ENCODE assay signal across 36 cellular contexts in genomic region chr12:120144215-120144614, GRCh38.
"Had no signal": no experiment of that assay in that cellular context is flagged by ENCODE, and none has a peak within 500 bp of the region (broad histone marks: within the 10 kb centered on the region; RNA-seq: fewer than 3 reads in every experiment).

No MANE protein-coding gene starts in this region.

- H3K27ac ChIP-seq: adrenal gland, cardiac muscle cell, VCaP had no signal

- H3K27me3 Mint-ChIP-seq: activated B cell treated with CpG ODN at 0.5 μM for 24 hours; activated CD4-positive, alpha-beta memory T cell treated with anti-CD3 and anti-CD28 coated beads, Interleukin-2, amount 10 ng/mL, durations not matched to agents 7 days and 5 days; activated CD4-positive, alpha-beta T cell treated with anti-CD3 and anti-CD28 coated beads, Interleukin-2, amount 10 ng/mL, durations not matched to agents 7 days and 5 days; activated naive CD8-positive, alpha-beta T cell treated with anti-CD3 and anti-CD28 coated beads for 36 hours; activated T-helper 17 cell treated with anti-CD3 and anti-CD28 coated beads, Interleukin-2, amount 50 U/mL, for 72 hours; central memory CD8-positive, alpha-beta T cell had no signal

- H3K4me1 ChIP-seq: adrenal gland had no signal

- H3K9me3 ChIP-seq: adrenal gland had no signal

- H3K9me3 Mint-ChIP-seq: activated B cell treated with CpG ODN at 0.5 μM for 24 hours; activated CD4-positive, alpha-beta memory T cell treated with anti-CD3 and anti-CD28 coated beads, Interleukin-2, amount 10 ng/mL, durations not matched to agents 7 days and 5 days; activated CD4-positive, alpha-beta T cell treated with anti-CD3 and anti-CD28 coated beads, Interleukin-2, amount 10 ng/mL, durations not matched to agents 7 days and 5 days; activated naive CD4-positive, alpha-beta T cell treated with anti-CD3 and anti-CD28 coated beads for 36 hours; activated naive CD4-positive, alpha-beta T cell treated with anti-CD3 and anti-CD28 coated beads, Interleukin-2, amount 50 U/mL, for 72 hours; activated naive CD8-positive, alpha-beta T cell treated with anti-CD3 and anti-CD28 coated beads for 36 hours; activated T-cell treated with anti-CD3 and anti-CD28 coated beads, Interleukin-2, amount 50 U/mL, for 4 hours; activated T-cell treated with anti-CD3 and anti-CD28 coated beads, Interleukin-2, amount 50 U/mL, for 72 hours; activated T-helper 1 cell treated with anti-CD3 and anti-CD28 coated beads, Interleukin-12 subunit alpha, Interleukin-12 subunit beta, Interleukin-2, Interleukin-4 antibody, amounts not matched to agents 30 ng/mL and 10 ng/mL and 1 ng/mL, durations not matched to agents 14 hours and 24 hours and 36 hours; activated T-helper 17 cell treated with anti-CD3 and anti-CD28 coated beads, Interleukin-2, amount 50 U/mL, for 72 hours; brain; central memory CD8-positive, alpha-beta T cell; T-helper 1 cell treated with Interleukin-12 subunit alpha and Interleukin-12 subunit beta and Interleukin-4 antibody, amounts not matched to agents 30 μg/mL and 1 μg/mL, for 36 hours; T-helper 2 cell treated with Interferon-gamma antibody and Interleukin-4, amounts not matched to agents 5 μg/mL and 100 μg/mL, for 36 hours had no signal

- FAIRE-seq: bronchial epithelial cell, TTC549 had no signal

- H3K4me1 Mint-ChIP-seq: activated B cell treated with CpG ODN at 0.5 μM for 24 hours; activated CD4-positive, alpha-beta memory T cell treated with anti-CD3 and anti-CD28 coated beads, Interleukin-2, amount 10 ng/mL, durations not matched to agents 7 days and 5 days; activated CD4-positive, alpha-beta T cell treated with anti-CD3 and anti-CD28 coated beads, Interleukin-2, amount 10 ng/mL, durations not matched to agents 7 days and 5 days; activated T-helper 17 cell treated with anti-CD3 and anti-CD28 coated beads, Interleukin-2, amount 50 U/mL, for 72 hours; brain; central memory CD8-positive, alpha-beta T cell had no signal

- DNase-seq: activated B cell treated with CpG ODN at 0.5 μM for 24 hours; activated CD4-positive, alpha-beta memory T cell treated with anti-CD3 and anti-CD28 coated beads, Interleukin-2, amount 10 ng/mL, durations not matched to agents 7 days and 5 days; activated CD4-positive, alpha-beta T cell treated with anti-CD3 and anti-CD28 coated beads for 48 hours; activated CD4-positive, alpha-beta T cell treated with anti-CD3 and anti-CD28 coated beads, Interleukin-2, amount 10 ng/mL, durations not matched to agents 7 days and 5 days; activated CD4-positive, alpha-beta T cell treated with anti-CD3 and anti-CD28 coated beads, Interleukin-2, amount 50 U/mL, for 48 hours; activated CD4-positive, CD25-positive, alpha-beta regulatory T cell treated with anti-CD3 and anti-CD28 coated beads, Interleukin-2, amount 50 U/mL, for 72 hours; activated CD8-positive, alpha-beta memory T cell treated with anti-CD3 and anti-CD28 coated beads, Interleukin-2, amount 50 U/mL, for 4 hours; activated effector memory CD4-positive, alpha-beta T cell treated with anti-CD3 and anti-CD28 coated beads, Interleukin-2, amount 50 U/mL, for 16 hours; activated gamma-delta T cell treated with Interleukin-2 at 50 U/mL for 16 hours; activated naive CD4-positive, alpha-beta T cell; activated naive CD4-positive, alpha-beta T cell treated with anti-CD3 and anti-CD28 coated beads for 36 hours; activated naive CD4-positive, alpha-beta T cell treated with anti-CD3 and anti-CD28 coated beads, Interleukin-2, amount 50 U/mL, for 16 hours; activated naive CD8-positive, alpha-beta T cell treated with anti-CD3 and anti-CD28 coated beads for 36 hours; activated T-cell treated with anti-CD3 and anti-CD28 coated beads for 4 hours; activated T-cell treated with anti-CD3 and anti-CD28 coated beads, Interleukin-2, amount 50 U/mL, for 1 hour; activated T-cell treated with anti-CD3 and anti-CD28 coated beads, Interleukin-2, amount 50 U/mL, for 4 hours; activated T-cell treated with anti-CD3 and anti-CD28 coated beads, Interleukin-2, amount 50 U/mL, for 72 hours; adrenal gland; amniotic stem cell; aorta; caudate nucleus; cerebellar nuclear complex; T-helper 1 cell; T-helper 2 cell; T-helper 9 cell had no signal

- H3K27ac Mint-ChIP-seq: activated B cell treated with CpG ODN at 0.5 μM for 24 hours; activated CD4-positive, alpha-beta memory T cell treated with anti-CD3 and anti-CD28 coated beads, Interleukin-2, amount 10 ng/mL, durations not matched to agents 7 days and 5 days; activated CD4-positive, alpha-beta T cell treated with anti-CD3 and anti-CD28 coated beads, Interleukin-2, amount 10 ng/mL, durations not matched to agents 7 days and 5 days; activated naive CD4-positive, alpha-beta T cell treated with anti-CD3 and anti-CD28 coated beads for 36 hours; activated naive CD4-positive, alpha-beta T cell treated with anti-CD3 and anti-CD28 coated beads, Interleukin-2, amount 50 U/mL, for 72 hours; activated naive CD8-positive, alpha-beta T cell treated with anti-CD3 and anti-CD28 coated beads for 36 hours; activated T-cell treated with anti-CD3 and anti-CD28 coated beads, Interleukin-2, amount 50 U/mL, for 72 hours; activated T-helper 1 cell treated with anti-CD3 and anti-CD28 coated beads, Interleukin-12 subunit alpha, Interleukin-12 subunit beta, Interleukin-2, Interleukin-4 antibody, amounts not matched to agents 30 ng/mL and 10 ng/mL and 1 ng/mL, durations not matched to agents 14 hours and 24 hours and 36 hours; activated T-helper 17 cell treated with anti-CD3 and anti-CD28 coated beads, Interleukin-2, amount 50 U/mL, for 72 hours; brain; T-helper 1 cell treated with Interleukin-12 subunit alpha and Interleukin-12 subunit beta and Interleukin-4 antibody, amounts not matched to agents 30 μg/mL and 1 μg/mL, for 36 hours; T-helper 2 cell treated with Interferon-gamma antibody and Interleukin-4, amounts not matched to agents 5 μg/mL and 100 μg/mL, for 36 hours had no signal

- ATAC-seq: activated naive CD4-positive, alpha-beta T cell treated with anti-CD3 and anti-CD28 coated beads, Interleukin-2, amount 50 U/mL, for 72 hours; activated T-cell treated with anti-CD3 and anti-CD28 coated beads, Interleukin-2, amount 50 U/mL, for 4 hours; activated T-cell treated with anti-CD3 and anti-CD28 coated beads, Interleukin-2, amount 50 U/mL, for 72 hours; activated T-helper 17 cell treated with anti-CD3 and anti-CD28 coated beads, Interleukin-2, amount 50 U/mL, for 72 hours had no signal

- H3K4me3 ChIP-seq: adrenal gland, cardiac muscle cell had no signal

- H3K27me3 ChIP-seq: adrenal gland, cardiac muscle cell had no signal

- H3K4me3 Mint-ChIP-seq: activated B cell treated with CpG ODN at 0.5 μM for 24 hours; activated CD4-positive, alpha-beta memory T cell treated with anti-CD3 and anti-CD28 coated beads, Interleukin-2, amount 10 ng/mL, durations not matched to agents 7 days and 5 days; activated CD4-positive, alpha-beta T cell treated with anti-CD3 and anti-CD28 coated beads, Interleukin-2, amount 10 ng/mL, durations not matched to agents 7 days and 5 days; activated naive CD4-positive, alpha-beta T cell treated with anti-CD3 and anti-CD28 coated beads for 36 hours; activated naive CD8-positive, alpha-beta T cell treated with anti-CD3 and anti-CD28 coated beads for 36 hours; activated T-cell treated with anti-CD3 and anti-CD28 coated beads, Interleukin-2, amount 50 U/mL, for 4 hours; activated T-cell treated with anti-CD3 and anti-CD28 coated beads, Interleukin-2, amount 50 U/mL, for 72 hours; activated T-helper 1 cell treated with anti-CD3 and anti-CD28 coated beads, Interleukin-12 subunit alpha, Interleukin-12 subunit beta, Interleukin-2, Interleukin-4 antibody, amounts not matched to agents 30 ng/mL and 10 ng/mL and 1 ng/mL, durations not matched to agents 14 hours and 24 hours and 36 hours; activated T-helper 17 cell treated with anti-CD3 and anti-CD28 coated beads, Interleukin-2, amount 50 U/mL, for 72 hours; brain; central memory CD8-positive, alpha-beta T cell; T-helper 1 cell treated with Interleukin-12 subunit alpha and Interleukin-12 subunit beta and Interleukin-4 antibody, amounts not matched to agents 30 μg/mL and 1 μg/mL, for 36 hours; T-helper 2 cell treated with Interferon-gamma antibody and Interleukin-4, amounts not matched to agents 5 μg/mL and 100 μg/mL, for 36 hours had no signal
